In the genomic region with DNA sequence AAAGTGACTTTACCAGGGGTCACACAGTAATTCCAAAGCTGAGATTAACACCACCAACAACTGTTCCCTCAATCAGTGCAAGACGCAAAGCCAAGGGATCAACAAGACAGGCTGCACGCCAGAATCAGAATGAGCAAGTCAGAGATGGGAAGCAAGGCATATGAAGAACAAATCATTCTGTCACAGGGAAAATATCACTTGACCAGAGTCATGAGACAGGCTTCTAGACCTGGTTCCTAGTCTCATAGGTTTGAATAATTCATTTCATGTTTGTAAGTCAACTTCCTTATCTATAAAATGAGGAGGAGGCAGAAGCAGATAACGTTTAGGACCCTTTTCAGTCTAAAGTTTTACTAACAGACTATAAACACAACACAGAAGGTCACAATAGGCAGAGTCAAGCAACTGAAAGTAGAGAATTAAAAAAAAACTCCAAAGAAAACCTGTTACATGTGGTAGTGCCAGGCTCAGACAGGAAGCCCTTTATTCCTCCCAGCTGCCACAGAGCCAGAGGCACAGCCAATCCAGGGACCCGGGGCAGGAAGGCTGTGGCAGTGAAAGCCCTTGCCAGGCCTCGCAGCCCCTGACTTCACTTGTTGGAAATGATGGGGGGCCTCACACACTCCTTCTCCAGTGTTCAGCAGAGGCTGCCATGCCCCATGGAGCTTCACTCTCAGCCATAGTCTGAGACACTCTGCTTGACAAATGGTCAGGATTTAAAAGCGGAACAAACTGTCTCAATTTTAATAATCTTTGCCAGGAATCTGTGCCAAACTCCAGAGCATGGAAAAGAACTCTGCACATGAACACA, we compare ENCODE assay signal across 1 cellular context.
TF ChIP-seq lines count a peak whose summit lies in the region.

No MANE protein-coding gene starts in this region.

TF ChIP-seq in IMR-90, 13 proteins besides CTCF, POLR2A, EP300 and RAD21:
- no peak for TF ChIP-seq BHLHE40 (IDR thresholded peaks at IDR 0.05; ENCODE audit: low read depth, low read length)
- TF ChIP-seq FOS (IDR thresholded peaks at IDR 0.05; ENCODE audit: low read depth, low read length): no peak
- TF ChIP-seq NFE2L2 (IDR thresholded peaks at IDR 0.05; ENCODE audit: low read depth, low read length): no peak
- no peak for TF ChIP-seq CEBPB (IDR thresholded peaks at IDR 0.05; ENCODE audit: low read depth, low read length)
- TF ChIP-seq RCOR1 (IDR thresholded peaks at IDR 0.05; ENCODE audit: insufficient replicate concordance, low read length): no peak
- TF ChIP-seq, protein P1, sequence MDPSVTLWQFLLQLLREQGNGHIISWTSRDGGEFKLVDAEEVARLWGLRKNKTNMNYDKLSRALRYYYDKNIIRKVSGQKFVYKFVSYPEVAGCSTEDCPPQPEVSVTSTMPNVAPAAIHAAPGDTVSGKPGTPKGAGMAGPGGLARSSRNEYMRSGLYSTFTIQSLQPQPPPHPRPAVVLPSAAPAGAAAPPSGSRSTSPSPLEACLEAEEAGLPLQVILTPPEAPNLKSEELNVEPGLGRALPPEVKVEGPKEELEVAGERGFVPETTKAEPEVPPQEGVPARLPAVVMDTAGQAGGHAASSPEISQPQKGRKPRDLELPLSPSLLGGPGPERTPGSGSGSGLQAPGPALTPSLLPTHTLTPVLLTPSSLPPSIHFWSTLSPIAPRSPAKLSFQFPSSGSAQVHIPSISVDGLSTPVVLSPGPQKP (IDR thresholded peaks at IDR 0.05; ENCODE audit: borderline replicate concordance, low read depth, low read length): no peak
- TF ChIP-seq RFX5 (IDR thresholded peaks at IDR 0.05; ENCODE audit: low read depth, low read length): no peak
- no peak for TF ChIP-seq MAFK (IDR thresholded peaks at IDR 0.05; ENCODE audit: low read depth, low read length)
- TF ChIP-seq MXI1 (IDR thresholded peaks at IDR 0.05; ENCODE audit: borderline replicate concordance, low read depth, low read length): no peak
- no peak for TF ChIP-seq MAZ (IDR thresholded peaks at IDR 0.05; ENCODE audit: borderline replicate concordance, low read depth, low read length)
- TF ChIP-seq SMC3 (IDR thresholded peaks at IDR 0.05; ENCODE audit: low read depth, low read length): no peak
- TF ChIP-seq USF2 (IDR thresholded peaks at IDR 0.05; ENCODE audit: low read depth, low read length): no peak
- TF ChIP-seq CHD1 (IDR thresholded peaks at IDR 0.05; ENCODE audit: low read depth, low read length): no peak
